8 cellular contexts compared by ENCODE assay signal in the genomic region with DNA sequence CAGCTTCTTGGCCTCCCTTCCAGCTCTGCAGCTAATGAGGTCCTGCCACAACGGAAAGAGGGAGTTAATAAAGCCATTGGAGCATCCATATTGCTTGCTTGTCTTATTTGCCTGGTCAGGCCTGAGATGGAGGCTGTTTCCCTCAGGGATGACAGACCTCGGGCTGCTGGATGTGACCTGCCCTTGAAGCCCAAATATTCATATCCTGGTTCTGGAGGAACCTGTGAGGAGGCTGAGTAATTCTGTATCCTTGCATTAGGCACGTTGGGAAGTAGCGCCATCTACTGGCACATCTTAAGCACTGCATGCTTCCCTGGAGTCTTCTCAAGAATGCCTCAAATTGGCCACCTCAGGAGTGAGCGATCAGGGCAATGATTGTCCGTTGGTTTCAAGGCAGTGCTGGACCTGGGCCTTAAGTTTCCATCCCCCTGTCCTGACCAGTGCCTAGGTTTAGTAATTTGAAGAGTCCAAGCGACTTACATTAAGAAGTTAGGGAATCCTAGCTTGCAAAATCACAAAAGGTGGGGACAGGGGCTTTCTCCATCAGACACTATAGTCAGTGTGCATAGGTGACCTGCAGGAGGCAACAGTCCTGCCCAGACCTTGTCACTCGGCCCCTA. TPM values are rescaled to one million over a fixed set of nuclear protein-coding genes. Genes with fewer than 3 reads are reported as not detected.
A peak's percentile ranks its signal among the peaks of the same experiment; 100 is the strongest.
DNase-seq lines count a peak whose midpoint lies in the region; ATAC-seq and TF ChIP-seq lines count a peak whose summit lies in the region.

No MANE protein-coding gene starts in this region.

- H3K9me3 ChIP-seq in MG63, result no peaks in the 10 kb centered on the region

- peak; percentile 25 for DNase-seq in AG09309 (ENCODE audit: low read depth)
- DNase-seq in MG63, result peak; percentile 45
- DNase-seq in SK-MEL-5 (ENCODE audit: low read depth, low spot score), result peak; percentile 77
- peak; percentile 87 for DNase-seq in activated naive CD4-positive, alpha-beta T cell treated with anti-CD3 and anti-CD28 coated beads for 36 hours
- peak; percentile 75 for DNase-seq in glutamatergic neuron
- peak; percentile 88 for DNase-seq in posterior vena cava (ENCODE audit: low spot score)
- DNase-seq in ureter (ENCODE audit: low spot score), result peak; percentile 81

- H3K4me3 Mint-ChIP-seq in activated naive CD4-positive, alpha-beta T cell treated with anti-CD3 and anti-CD28 coated beads for 36 hours, result no peak overlapping the region
- no peak overlapping the region for H3K4me3 Mint-ChIP-seq in glutamatergic neuron (ENCODE audit: unreplicated experiment)

- ATAC-seq in GM18909 (IDR thresholded peaks at IDR 0.05; ENCODE audit: poor library complexity, unreplicated experiment), result peak; percentile 59

- H3K27me3 ChIP-seq in MG63, result no peaks in the 10 kb centered on the region

- H3K36me3 ChIP-seq in MG63, result peaks cover 39% of the 10 kb centered on the region

- no peak overlapping the region for H3K4me3 ChIP-seq in AG09309 (ENCODE audit: control insufficient read depth, low read depth, low read length)
- H3K4me3 ChIP-seq in MG63, result no peak overlapping the region

- H3K9me3 Mint-ChIP-seq in activated naive CD4-positive, alpha-beta T cell treated with anti-CD3 and anti-CD28 coated beads for 36 hours, result no peaks in the 10 kb centered on the region
- H3K9me3 Mint-ChIP-seq in glutamatergic neuron (ENCODE audit: unreplicated experiment), result peaks cover 4% of the 10 kb centered on the region

- peaks cover 2% of the 10 kb centered on the region for H3K4me1 Mint-ChIP-seq in activated naive CD4-positive, alpha-beta T cell treated with anti-CD3 and anti-CD28 coated beads for 36 hours (ENCODE audit: low read depth)
- peaks cover 1% of the 10 kb centered on the region for H3K4me1 Mint-ChIP-seq in glutamatergic neuron (ENCODE audit: low read depth, unreplicated experiment)

- H3K36me3 Mint-ChIP-seq in activated naive CD4-positive, alpha-beta T cell treated with anti-CD3 and anti-CD28 coated beads for 36 hours (ENCODE audit: low read depth), result peaks cover 22% of the 10 kb centered on the region
- no peaks in the 10 kb centered on the region for H3K36me3 Mint-ChIP-seq in glutamatergic neuron (ENCODE audit: unreplicated experiment)

- CTCF ChIA-PET in activated naive CD4-positive, alpha-beta T cell treated with anti-CD3 and anti-CD28 coated beads for 36 hours (lab: Charles Lee), result interaction anchor here (0.7 to 7.0 kb wide), 19 partner anchors 9 to 226 kb away, joined by 3 to 98 read pairs (median 6); a partner anchor contains a TSS

- intact Hi-C loops in activated naive CD4-positive, alpha-beta T cell treated with anti-CD3 and anti-CD28 coated beads for 36 hours (cut with micrococcal nuclease), result loop anchor here (1.0 to 2.0 kb wide), 3 partner anchors 49 to 211 kb away; a partner anchor contains a TSS
- intact Hi-C loops in posterior vena cava (cut with DNase I), result loop anchor here (5.0 kb wide), 4 partner anchors 48 to 558 kb away; a partner anchor contains a TSS

- TF ChIP-seq CTCF in AG09309 (IDR thresholded peaks at IDR 0.05; ENCODE audit: control insufficient read depth, insufficient read depth, low read depth, low read length, missing control alignments) (peak; percentile 96), glutamatergic neuron (IDR thresholded peaks at IDR 0.05; ENCODE audit: partially characterized antibody, unreplicated experiment) (peak; percentile 96)

- H3K27me3 Mint-ChIP-seq in activated naive CD4-positive, alpha-beta T cell treated with anti-CD3 and anti-CD28 coated beads for 36 hours (ENCODE audit: low read depth), result no peaks in the 10 kb centered on the region
- H3K27me3 Mint-ChIP-seq in glutamatergic neuron (ENCODE audit: unreplicated experiment), result peaks cover 4% of the 10 kb centered on the region

- in situ Hi-C loops in SK-MEL-5 (cut with HindIII; ENCODE audit: low pct_unique_long_range_greater_than_20kb, low sequenced_read_pairs), result no loop called here

- H3K27ac Mint-ChIP-seq in activated naive CD4-positive, alpha-beta T cell treated with anti-CD3 and anti-CD28 coated beads for 36 hours, result peak overlapping the region; percentile 34
- H3K27ac Mint-ChIP-seq in glutamatergic neuron (ENCODE audit: unreplicated experiment), result no peak overlapping the region

RNA-seq across cellular contexts. Expression of a gene that starts 13.8 kb away (rescaled TPM):
- total RNA-seq in MG63 (2014; rRNA removed; shearing (Covaris generic); ENCODE audit: low replicate concordance), result 32.2 and 50.9 TPM in 2 replicates
- 58.5 and 72.8 TPM in 2 replicates for total RNA-seq in SK-MEL-5 (2014; rRNA removed; shearing (Covaris generic))
- polyA plus RNA-seq in SK-MEL-5 (2015; cell fraction: cytosol; rRNA removed), result 143 and 178 TPM in 2 replicates
- polyA plus RNA-seq in SK-MEL-5 (2015; cell fraction: nucleus; rRNA removed), result 248 and 287 TPM in 2 replicates
- total RNA-seq in activated naive CD4-positive, alpha-beta T cell treated with anti-CD3 and anti-CD28 coated beads for 36 hours, result 100 to 1,000 TPM; 222 to 229 TPM
- 139 TPM for total RNA-seq in glutamatergic neuron (ENCODE audit: unreplicated experiment)
- total RNA-seq in posterior vena cava, result 10 to 100 TPM; 36.7 to 45.5 TPM
- total RNA-seq in ureter, result 82.1 TPM

RNA-seq across cellular contexts. Expression of a gene that starts 19.4 kb away (rescaled TPM):
- total RNA-seq in MG63 (2014; rRNA removed; shearing (Covaris generic); ENCODE audit: low replicate concordance), result 60.7 and 93.8 TPM in 2 replicates
- total RNA-seq in SK-MEL-5 (2014; rRNA removed; shearing (Covaris generic)), result 43.9 and 53.3 TPM in 2 replicates
- polyA plus RNA-seq in SK-MEL-5 (2015; cell fraction: cytosol; rRNA removed), result 58.1 and 60.7 TPM in 2 replicates
- polyA plus RNA-seq in SK-MEL-5 (2015; cell fraction: nucleus; rRNA removed), result 115 and 121 TPM in 2 replicates
- total RNA-seq in activated naive CD4-positive, alpha-beta T cell treated with anti-CD3 and anti-CD28 coated beads for 36 hours, result 100 to 1,000 TPM; 207 to 217 TPM
- total RNA-seq in glutamatergic neuron (ENCODE audit: unreplicated experiment) (182 TPM), posterior vena cava (100 to 1,000 TPM in 1 of 2 donors, 10 to 100 TPM in 1; 97.2 to 119 TPM), ureter (120 TPM)

RNA-seq across cellular contexts. Expression of a gene that starts 48.4 kb away (rescaled TPM):
- total RNA-seq in MG63 (2014; rRNA removed; shearing (Covaris generic); ENCODE audit: low replicate concordance), result 1,198 and 1,251 TPM in 2 replicates
- total RNA-seq in SK-MEL-5 (2014; rRNA removed; shearing (Covaris generic)), result 1,043 and 1,143 TPM in 2 replicates
- polyA plus RNA-seq in SK-MEL-5 (2015; cell fraction: cytosol; rRNA removed), result 429 and 465 TPM in 2 replicates
- 98.5 and 121 TPM in 2 replicates for polyA plus RNA-seq in SK-MEL-5 (2015; cell fraction: nucleus; rRNA removed)
- total RNA-seq in activated naive CD4-positive, alpha-beta T cell treated with anti-CD3 and anti-CD28 coated beads for 36 hours, result 100 to 1,000 TPM; 596 to 641 TPM
- total RNA-seq in glutamatergic neuron (ENCODE audit: unreplicated experiment), result 1,754 TPM
- total RNA-seq in posterior vena cava, result 100 to 1,000 TPM; 255 to 329 TPM
- 351 TPM for total RNA-seq in ureter

RNA-seq across cellular contexts. Expression of a gene that starts 53.8 kb away (rescaled TPM):
- total RNA-seq in MG63 (2014; rRNA removed; shearing (Covaris generic); ENCODE audit: low replicate concordance), result not detected in 2 replicates
- total RNA-seq in SK-MEL-5 (2014; rRNA removed; shearing (Covaris generic)), result 0.48 and 0.67 TPM in 2 replicates
- 0.11 and 0.13 TPM in 2 replicates for polyA plus RNA-seq in SK-MEL-5 (2015; cell fraction: cytosol; rRNA removed)
- 8.6 and 13.9 TPM in 2 replicates for polyA plus RNA-seq in SK-MEL-5 (2015; cell fraction: nucleus; rRNA removed)
- 1 to 10 TPM in 1 of 2 experiments, under 1 TPM in 1; 0.62 to 1.0 TPM for total RNA-seq in activated naive CD4-positive, alpha-beta T cell treated with anti-CD3 and anti-CD28 coated beads for 36 hours
- 3.8 TPM for total RNA-seq in glutamatergic neuron (ENCODE audit: unreplicated experiment)
- 1 to 10 TPM; 1.5 to 2.3 TPM for total RNA-seq in posterior vena cava
- total RNA-seq in ureter, result 2.4 TPM

Comparison
In these comparisons a context has a peak if more than half of its experiments do, and no peak if none do; other contexts are left out.
1. DNase-seq: peak in every context shown above with its lines; median percentile 88 in posterior vena cava; 87 in activated naive CD4-positive, alpha-beta T cell treated with anti-CD3 and anti-CD28 coated beads for 36 hours; 81 in ureter; 77 in SK-MEL-5; 75 in glutamatergic neuron; 45 in MG63; 25 in AG09309.